8 cellular contexts compared by ENCODE assay signal in genomic region chr11:43943931-43944751, GRCh38. TPM values are rescaled to one million over a fixed set of nuclear protein-coding genes. Genes with fewer than 3 reads are reported as not detected.
DNase-seq lines count a peak whose midpoint lies in the region; ATAC-seq lines count a peak whose summit lies in the region.

No MANE protein-coding gene starts in this region.

- H3K4me3 ChIP-seq in right cardiac atrium (ENCODE audit: low read length), result peak overlapping the region; percentile 73
- peak overlapping the region; percentile 61 for H3K4me3 ChIP-seq in skeletal muscle cell (ENCODE audit: low read depth, low read length)

- peak; percentile 43 for DNase-seq in T-helper 2 cell treated with Interferon-gamma antibody and Interleukin-4, amounts not matched to agents 5 μg/mL and 100 μg/mL, for 36 hours (ENCODE audit: low spot score)
- DNase-seq in T-helper 2 cell (no peak), right cardiac atrium (peak in 2 of 3 donors; percentile 71 to 74), skeletal muscle cell (ENCODE audit: low read depth) (no peak), NCI-H510A (lab: John Stamatoyannopoulos, UW) (no peak), activated gamma-delta T cell treated with Interleukin-2 at 50 U/mL for 16 hours (no peak)
- no peak for DNase-seq in effector CD4-positive, alpha-beta T cell

- H3K27me3 ChIP-seq in right cardiac atrium (ENCODE audit: control insufficient read depth, insufficient read depth), result no peaks in the 10 kb centered on the region

- peak; percentile 80 for ATAC-seq in activated T-helper 17 cell treated with anti-CD3 and anti-CD28 coated beads, Interleukin-2, amount 50 U/mL, for 72 hours (replicated peaks)
- peak in 1 of 2 donors; percentile 4 for ATAC-seq in right cardiac atrium

- no peaks in the 10 kb centered on the region for H3K9me3 Mint-ChIP-seq in T-helper 2 cell treated with Interferon-gamma antibody and Interleukin-4, amounts not matched to agents 5 μg/mL and 100 μg/mL, for 36 hours
- H3K9me3 Mint-ChIP-seq in activated T-helper 17 cell treated with anti-CD3 and anti-CD28 coated beads, Interleukin-2, amount 50 U/mL, for 72 hours, result no peaks in the 10 kb centered on the region

- H3K4me3 Mint-ChIP-seq in T-helper 2 cell treated with Interferon-gamma antibody and Interleukin-4, amounts not matched to agents 5 μg/mL and 100 μg/mL, for 36 hours, result peak overlapping the region; percentile 93
- H3K4me3 Mint-ChIP-seq in activated T-helper 17 cell treated with anti-CD3 and anti-CD28 coated beads, Interleukin-2, amount 50 U/mL, for 72 hours, result peak overlapping the region; percentile 93

- 3% methylated on average over 54 of the region's 54 CpGs for WGBS in right cardiac atrium

- no peak overlapping the region for H3K27ac Mint-ChIP-seq in T-helper 2 cell treated with Interferon-gamma antibody and Interleukin-4, amounts not matched to agents 5 μg/mL and 100 μg/mL, for 36 hours
- no peak overlapping the region for H3K27ac Mint-ChIP-seq in activated T-helper 17 cell treated with anti-CD3 and anti-CD28 coated beads, Interleukin-2, amount 50 U/mL, for 72 hours

- H3K4me1 Mint-ChIP-seq in T-helper 2 cell treated with Interferon-gamma antibody and Interleukin-4, amounts not matched to agents 5 μg/mL and 100 μg/mL, for 36 hours (ENCODE audit: low read depth), result peaks cover 13% of the 10 kb centered on the region
- H3K4me1 Mint-ChIP-seq in activated T-helper 17 cell treated with anti-CD3 and anti-CD28 coated beads, Interleukin-2, amount 50 U/mL, for 72 hours, result peaks cover 9% of the 10 kb centered on the region

- H3K4me1 ChIP-seq in right cardiac atrium (ENCODE audit: control insufficient read depth, insufficient read depth, low read length), result no peaks in the 10 kb centered on the region

- intact Hi-C loops in right cardiac atrium (cut with DNase I), result loop anchor here in 1 of 4 donors (5.0 to 10.0 kb wide), 3 partner anchors 43 to 91 kb away; no protein-coding TSS in a partner anchor

- H3K9me3 ChIP-seq in right cardiac atrium (ENCODE audit: control insufficient read depth, low read length), result no peaks in the 10 kb centered on the region

- H3K36me3 Mint-ChIP-seq in T-helper 2 cell treated with Interferon-gamma antibody and Interleukin-4, amounts not matched to agents 5 μg/mL and 100 μg/mL, for 36 hours (ENCODE audit: low read depth), result no peaks in the 10 kb centered on the region
- H3K36me3 Mint-ChIP-seq in activated T-helper 17 cell treated with anti-CD3 and anti-CD28 coated beads, Interleukin-2, amount 50 U/mL, for 72 hours (ENCODE audit: low read depth), result peaks cover 10% of the 10 kb centered on the region

- H3K27ac ChIP-seq in right cardiac atrium (ENCODE audit: low read length), result peak overlapping the region; percentile 22

- peaks cover 67% of the 10 kb centered on the region for H3K27me3 Mint-ChIP-seq in T-helper 2 cell treated with Interferon-gamma antibody and Interleukin-4, amounts not matched to agents 5 μg/mL and 100 μg/mL, for 36 hours (ENCODE audit: low read depth)
- peaks cover 49% of the 10 kb centered on the region for H3K27me3 Mint-ChIP-seq in activated T-helper 17 cell treated with anti-CD3 and anti-CD28 coated beads, Interleukin-2, amount 50 U/mL, for 72 hours

RNA-seq across cellular contexts. Expression of gene C11orf96, which starts 1.7 kb away (rescaled TPM):
- under 1 TPM in 1 of 2 donors, not detected in 1; 0.26 TPM for total RNA-seq in activated T-helper 17 cell treated with anti-CD3 and anti-CD28 coated beads, Interleukin-2, amount 50 U/mL, for 72 hours
- total RNA-seq in right cardiac atrium, result 100 to 1,000 TPM in 1 of 4 donors, 10 to 100 TPM in 3; 26.5 to 107 (median 36.5) TPM
- 68.0 TPM for polyA plus RNA-seq in right cardiac atrium

Comparison
In these comparisons a context has a peak if more than half of its experiments do, and no peak if none do; other contexts are left out.
1. DNase-seq: peak in T-helper 2 cell treated with Interferon-gamma antibody and Interleukin-4, amounts not matched to agents 5 μg/mL and 100 μg/mL, for 36 hours (single experiment) and right cardiac atrium (2 of 3); none in T-helper 2 cell (0 of 5), skeletal muscle cell (single experiment), NCI-H510A (single experiment), activated gamma-delta T cell treated with Interleukin-2 at 50 U/mL for 16 hours (single experiment) and effector CD4-positive, alpha-beta T cell (single experiment).
2. RNA of gene C11orf96, which starts 1.7 kb away (total RNA-seq): 26.5 to 107 TPM in right cardiac atrium; 0.26 TPM in activated T-helper 17 cell treated with anti-CD3 and anti-CD28 coated beads, Interleukin-2, amount 50 U/mL, for 72 hours; every median in the first group is over 10 times any median in the second.